Comparison of ENCODE assay signal across 14 cellular contexts in the genomic region with DNA sequence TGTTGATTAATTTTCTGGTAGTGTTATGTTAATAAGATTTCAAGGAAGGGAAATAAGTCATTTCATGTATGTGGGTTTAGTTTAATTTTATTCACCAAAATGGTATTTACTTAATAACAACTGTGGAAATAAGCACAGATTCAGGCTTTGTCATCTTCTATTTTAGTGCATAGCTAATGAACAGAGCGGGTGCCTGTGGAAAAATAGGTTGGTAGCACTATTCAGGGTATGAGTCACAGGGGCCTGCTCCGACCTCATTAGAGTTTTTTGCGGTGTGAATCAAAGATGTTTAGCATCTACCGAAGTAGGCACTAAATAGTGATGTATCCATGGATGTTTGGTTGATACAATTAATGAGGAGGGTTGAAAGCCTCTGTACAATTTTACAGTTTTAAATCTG.
"Had no signal": no experiment of that assay in that cellular context is flagged by ENCODE, and none has a peak within 500 bp of the region (broad histone marks: within the 10 kb centered on the region; RNA-seq: fewer than 3 reads in every experiment).

No MANE protein-coding gene starts in this region.

- H3K4me1 ChIP-seq: upper lobe of right lung had no signal

- H3K36me3 Mint-ChIP-seq: activated CD4-positive, alpha-beta memory T cell treated with anti-CD3 and anti-CD28 coated beads for 36 hours; brain had no signal

- H3K36me3 ChIP-seq: upper lobe of right lung had no signal

- H3K27me3 Mint-ChIP-seq: activated CD4-positive, alpha-beta memory T cell treated with anti-CD3 and anti-CD28 coated beads for 36 hours; activated naive CD8-positive, alpha-beta T cell treated with anti-CD3 and anti-CD28 coated beads, Interleukin-2, amount 50 U/mL, for 24 hours; dendritic cell treated with granulocyte-macrophage colony-stimulating factor and Interleukin-4, amounts not matched to agents 40 ng/mL and 50 ng/mL, for 4 days; stimulated activated naive CD8-positive, alpha-beta T cell treated with anti-CD3 and anti-CD28 coated beads, Interleukin-15, Interleukin-2, amounts not matched to agents 100 ng/mL and 50 ng/mL, for 24 hours had no signal

- DNase-seq: activated CD4-positive, alpha-beta memory T cell treated with anti-CD3 and anti-CD28 coated beads for 36 hours; activated naive CD4-positive, alpha-beta T cell; activated naive CD8-positive, alpha-beta T cell treated with anti-CD3 and anti-CD28 coated beads, Interleukin-2, amount 50 U/mL, for 24 hours; cerebellar nuclear complex; erythroblast; glutamatergic neuron; left colon; mammary epithelial cell; nephron progenitor cell; stimulated activated CD4-positive, alpha-beta T cell treated with anti-CD3 and anti-CD28 coated beads, Interleukin-4, amount 100 ng/mL, for 1 hour; upper lobe of right lung had no signal

- H3K9me3 Mint-ChIP-seq: activated CD4-positive, alpha-beta memory T cell treated with anti-CD3 and anti-CD28 coated beads for 36 hours; brain; dendritic cell treated with granulocyte-macrophage colony-stimulating factor and Interleukin-4, amounts not matched to agents 40 ng/mL and 50 ng/mL, for 4 days; nephron progenitor cell had no signal

- H3K4me3 ChIP-seq: upper lobe of right lung had no signal

- H3K4me3 Mint-ChIP-seq: activated CD4-positive, alpha-beta memory T cell treated with anti-CD3 and anti-CD28 coated beads for 36 hours; activated naive CD8-positive, alpha-beta T cell treated with anti-CD3 and anti-CD28 coated beads, Interleukin-2, amount 50 U/mL, for 24 hours; brain; dendritic cell treated with granulocyte-macrophage colony-stimulating factor and Interleukin-4, amounts not matched to agents 40 ng/mL and 50 ng/mL, for 4 days; nephron progenitor cell; stimulated activated naive CD8-positive, alpha-beta T cell treated with anti-CD3 and anti-CD28 coated beads, Interleukin-15, Interleukin-2, amounts not matched to agents 100 ng/mL and 50 ng/mL, for 24 hours had no signal

- H3K4me1 Mint-ChIP-seq: activated naive CD8-positive, alpha-beta T cell treated with anti-CD3 and anti-CD28 coated beads, Interleukin-2, amount 50 U/mL, for 24 hours had no signal

- H3K9me3 ChIP-seq: upper lobe of right lung had no signal

- H3K27ac Mint-ChIP-seq: activated CD4-positive, alpha-beta memory T cell treated with anti-CD3 and anti-CD28 coated beads for 36 hours; activated naive CD8-positive, alpha-beta T cell treated with anti-CD3 and anti-CD28 coated beads, Interleukin-2, amount 50 U/mL, for 24 hours; brain; dendritic cell treated with granulocyte-macrophage colony-stimulating factor and Interleukin-4, amounts not matched to agents 40 ng/mL and 50 ng/mL, for 4 days; nephron progenitor cell; stimulated activated naive CD8-positive, alpha-beta T cell treated with anti-CD3 and anti-CD28 coated beads, Interleukin-15, Interleukin-2, amounts not matched to agents 100 ng/mL and 50 ng/mL, for 24 hours had no signal

- H3K27me3 ChIP-seq: upper lobe of right lung had no signal

- H3K27ac ChIP-seq: upper lobe of right lung had no signal

- ATAC-seq: activated naive CD8-positive, alpha-beta T cell treated with anti-CD3 and anti-CD28 coated beads, Interleukin-2, amount 50 U/mL, for 24 hours; left colon; upper lobe of right lung had no signal
